13 cellular contexts compared by ENCODE assay signal in genomic region chr22:43412808-43413785, GRCh38. TPM values are rescaled to one million over a fixed set of nuclear protein-coding genes. Genes with fewer than 3 reads are reported as not detected.
DNase-seq lines count a peak whose midpoint lies in the region; ATAC-seq and TF ChIP-seq lines count a peak whose summit lies in the region.
"Had no signal": no experiment of that assay in that cellular context is flagged by ENCODE, and none has a peak within 500 bp of the region (broad histone marks: within the 10 kb centered on the region; RNA-seq: fewer than 3 reads in every experiment).

No MANE protein-coding gene starts in this region.

- H3K4ac ChIP-seq in H9 (ENCODE audit: low read depth, low read length), result no peak overlapping the region

- H3K14ac ChIP-seq in H9 (ENCODE audit: insufficient read depth, low read length), result no peak overlapping the region

- no peak overlapping the region for H2BK20ac ChIP-seq in H9 (ENCODE audit: low read depth, low read length, poor library complexity, severe bottlenecking)

- no peak overlapping the region for H2AK5ac ChIP-seq in H9 (ENCODE audit: insufficient read length, low read length)

- H3K27ac ChIP-seq in H9 (ENCODE audit: insufficient read length, low read depth, low read length), result no peak overlapping the region
- H3K27ac ChIP-seq: brain microvascular endothelial cell had no signal

- H3K9me3 Mint-ChIP-seq in H9 (no peaks in the 10 kb centered on the region), chondrocyte (ENCODE audit: low read depth) (no peaks in the 10 kb centered on the region)

- no peak overlapping the region for H4K5ac ChIP-seq in H9 (ENCODE audit: insufficient read length, low read depth, low read length)

- peak overlapping the region; percentile 27 for H3K4me2 ChIP-seq in H9 (ENCODE audit: insufficient read depth, insufficient read length, low read length)

- H3K23me2 ChIP-seq in H9 (ENCODE audit: insufficient read length, low read depth, low read length, poor library complexity, severe bottlenecking), result no peaks in the 10 kb centered on the region

- H2AFZ ChIP-seq in H9 (ENCODE audit: low read length), result no peak overlapping the region

- no peaks in the 10 kb centered on the region for H3K9me3 ChIP-seq in H9 (ENCODE audit: control insufficient read depth, low read depth, low read length)

- H3K27me3 Mint-ChIP-seq in H9 (ENCODE audit: low read depth) (peaks cover 85% of the 10 kb centered on the region), chondrocyte (ENCODE audit: low read depth) (peaks cover 73% of the 10 kb centered on the region)

- DNase-seq in H9 (no peak), NCI-H2081 (lab: John Stamatoyannopoulos, UW) (peak; percentile 36 to 68), chondrocyte (ENCODE audit: low spot score) (no peak), pons (ENCODE audit: low spot score) (peak; percentile 48), cortex of kidney (lab: John Stamatoyannopoulos, UW) (no peak), NAMALWA (ENCODE audit: low spot score) (no peak)
- DNase-seq: activated CD4-positive, CD25-positive, alpha-beta regulatory T cell treated with anti-CD3 and anti-CD28 coated beads, Interleukin-2, amount 50 U/mL, for 72 hours; activated naive CD4-positive, alpha-beta T cell treated with Interleukin-2 at 50 U/mL for 16 hours; brain microvascular endothelial cell; naive B cell; SHP77 treated with DMSO at 0.1 percent for 48 hours; T-helper 2 cell had no signal

- no peaks in the 10 kb centered on the region for H3K79me1 ChIP-seq in H9 (ENCODE audit: insufficient read depth, low read depth, low read length, poor library complexity, severe bottlenecking)

- H4K8ac ChIP-seq in H9 (replicated peaks; ENCODE audit: insufficient read length, low read depth, low read length), result no peak overlapping the region

- H3K27ac Mint-ChIP-seq in H9 (no peak overlapping the region), chondrocyte (ENCODE audit: unreplicated experiment) (no peak overlapping the region)
- H3K27ac Mint-ChIP-seq: naive B cell had no signal

- H3K23ac ChIP-seq in H9 (ENCODE audit: insufficient read length, low read depth, low read length), result no peak overlapping the region

- no CpG with 5 or more reads among the region's 26 CpGs for WGBS in H9 (ENCODE audit: extremely low coverage, insufficient read length, low lambda C conversion rate)

- H3K4me1 Mint-ChIP-seq in H9 (peaks cover 6 to 25% of the 10 kb centered on the region in 2 experiments), chondrocyte (ENCODE audit: low read depth) (peaks cover 4% of the 10 kb centered on the region)

- peaks cover 13% of the 10 kb centered on the region; the same call in 1 of the 2 replicates for H3K27me3 ChIP-seq in H9 (ENCODE audit: insufficient read depth, low read length)

- H3K4me3 Mint-ChIP-seq in H9 (peak overlapping the region; percentile 64 to 85), chondrocyte (ENCODE audit: unreplicated experiment) (peak overlapping the region; percentile 59)

- no peak overlapping the region for H2BK15ac ChIP-seq in H9 (ENCODE audit: low read depth, low read length)

- H2BK5ac ChIP-seq in H9 (ENCODE audit: insufficient read length, low read length), result no peak overlapping the region

- no peaks in the 10 kb centered on the region for H3K36me3 Mint-ChIP-seq in H9 (ENCODE audit: insufficient read depth in 1 of 3, low read depth in 3 of 3)
- no peaks in the 10 kb centered on the region for H3K36me3 Mint-ChIP-seq in chondrocyte (ENCODE audit: low read depth)

- H2BK12ac ChIP-seq in H9 (ENCODE audit: insufficient read length, low read depth, low read length), result no peak overlapping the region

- ATAC-seq in HG03108 (IDR thresholded peaks at IDR 0.05; ENCODE audit: unreplicated experiment), result no peak

- H2BK120ac ChIP-seq in H9 (ENCODE audit: low read depth, low read length, poor library complexity, severe bottlenecking), result no peak overlapping the region

- H3K4me1 ChIP-seq in H9 (ENCODE audit: insufficient read depth, low read length), result no peaks in the 10 kb centered on the region

- H3K79me2 ChIP-seq in H9 (ENCODE audit: insufficient read depth, low read length), result no peaks in the 10 kb centered on the region

- no peak overlapping the region for H3K56ac ChIP-seq in H9 (ENCODE audit: insufficient read length, low read depth, low read length)

- no peak overlapping the region for H3T11ph ChIP-seq in H9 (ENCODE audit: low read length)

- no peak overlapping the region for H3K18ac ChIP-seq in H9 (ENCODE audit: insufficient read length, low read depth, low read length)

- no peak for TF ChIP-seq CTCF in H9 (conservative IDR thresholded peaks at IDR 0.05)
- no peak for TF ChIP-seq CTCF in chondrocyte (IDR thresholded peaks at IDR 0.05)

- no peak overlapping the region for H4K91ac ChIP-seq in H9 (ENCODE audit: insufficient read length, low read depth, low read length)

- H4K20me1 ChIP-seq in H9 (ENCODE audit: control insufficient read depth, insufficient read depth, insufficient read length), result no peaks in the 10 kb centered on the region

- H3K9ac ChIP-seq in H9 (ENCODE audit: extremely low read depth, insufficient read length, low read length), result no peak overlapping the region

RNA-seq across cellular contexts. Expression of gene MPPED1, which starts 1.3 kb away (rescaled TPM):
- total RNA-seq in H9 (2021), result 0.18 and 0.28 TPM in 2 replicates
- not detected in 3 replicates for total RNA-seq in chondrocyte

Comparison
In these comparisons a context has a peak if more than half of its experiments do, and no peak if none do; other contexts are left out.
1. DNase-seq: peak in NCI-H2081 (2 of 2) and pons (single experiment); none in H9 (single experiment), chondrocyte (single experiment), cortex of kidney (single experiment) and NAMALWA (single experiment).